ENCODE assay signal across 8 cellular contexts in the genomic region with DNA sequence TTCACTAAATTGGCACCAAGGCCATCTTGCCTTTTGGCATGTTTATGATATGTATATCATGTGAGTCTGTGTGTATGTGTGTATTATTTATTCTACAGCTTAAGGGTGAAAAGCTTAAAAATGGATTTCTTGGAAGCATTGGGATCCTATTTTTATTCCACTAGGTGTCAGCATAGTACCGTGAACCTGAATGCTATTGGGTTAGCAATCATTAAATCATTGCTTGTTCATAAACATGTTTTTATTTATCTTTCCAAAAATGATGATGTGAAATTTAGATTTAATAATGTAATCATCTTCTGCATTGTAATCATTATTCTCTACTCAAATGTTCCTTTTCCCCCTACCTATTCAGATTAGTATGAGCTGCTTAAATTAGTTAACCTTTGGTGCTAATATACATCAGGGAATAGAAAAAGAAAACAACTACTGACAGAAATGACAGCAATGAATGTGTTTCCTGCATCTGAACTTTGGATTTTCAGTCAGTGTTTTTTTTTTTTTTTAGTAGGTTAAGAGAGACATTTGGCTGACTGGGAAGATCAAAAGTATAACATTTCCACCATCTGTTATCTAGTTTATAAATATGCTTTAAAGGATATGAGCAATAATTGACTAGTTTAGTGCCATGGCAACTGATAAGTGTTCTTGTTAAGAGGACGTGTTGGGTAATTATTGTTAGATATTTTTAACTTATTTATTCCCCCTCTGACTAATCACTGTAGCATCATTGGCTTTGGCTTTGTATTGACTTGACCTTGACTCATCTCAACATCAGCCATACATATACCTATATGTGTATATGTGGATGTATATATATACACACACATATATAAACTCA. TPM values are rescaled to one million over a fixed set of nuclear protein-coding genes. Genes with fewer than 3 reads are reported as not detected.
DNase-seq lines count a peak whose midpoint lies in the region; ATAC-seq and TF ChIP-seq lines count a peak whose summit lies in the region.

No MANE protein-coding gene starts in this region.

- DNase-seq in AG09319 (ENCODE audit: extremely low read depth, low read depth) (no peak), SK-MEL-5 (ENCODE audit: low read depth, low spot score) (peak; percentile 51), foreskin fibroblast (peak in 1 of 2 donors; percentile 67), sciatic nerve (ENCODE audit: low spot score) (no peak)
- no peak for DNase-seq in activated CD4-positive, alpha-beta T cell treated with anti-CD3 and anti-CD28 coated beads, Interleukin-2, amount 50 U/mL, for 48 hours
- DNase-seq in effector CD4-positive, alpha-beta T cell, result no peak

- peak; percentile 65 for TF ChIP-seq CTCF in AG09319 (IDR thresholded peaks at IDR 0.05; ENCODE audit: low read depth, low read length)
- TF ChIP-seq CTCF in foreskin fibroblast (IDR thresholded peaks at IDR 0.05; ENCODE audit: low read depth, low read length), result peak; percentile 62

- no peak overlapping the region for H3K4me3 ChIP-seq in foreskin fibroblast (ENCODE audit: low read depth in 1 of 2, low read length in 2 of 2)

- ATAC-seq in GM18861 (IDR thresholded peaks at IDR 0.05; ENCODE audit: unreplicated experiment), result peak; percentile 57
- ATAC-seq in HG03520 (IDR thresholded peaks at IDR 0.05; ENCODE audit: unreplicated experiment), result peak; percentile 42
- ATAC-seq in sciatic nerve, result peak; percentile 77

- intact Hi-C loops in sciatic nerve (cut with DNase I), result no loop called here

- in situ Hi-C loops in SK-MEL-5 (cut with HindIII; ENCODE audit: low pct_unique_long_range_greater_than_20kb, low sequenced_read_pairs), result no loop called here

RNA-seq across cellular contexts. Expression of gene ZSWIM2, which starts 14.1 kb away (rescaled TPM):
- not detected in 2 replicates for total RNA-seq in SK-MEL-5 (2014; rRNA removed; shearing (Covaris generic))
- not detected in 2 replicates for polyA plus RNA-seq in SK-MEL-5 (2015; cell fraction: cytosol; rRNA removed)
- polyA plus RNA-seq in SK-MEL-5 (2015; cell fraction: nucleus; rRNA removed), result not detected in 2 replicates
- total RNA-seq in sciatic nerve, result not detected
